Comparison of ENCODE assay signal across 25 cellular contexts in the genomic region with DNA sequence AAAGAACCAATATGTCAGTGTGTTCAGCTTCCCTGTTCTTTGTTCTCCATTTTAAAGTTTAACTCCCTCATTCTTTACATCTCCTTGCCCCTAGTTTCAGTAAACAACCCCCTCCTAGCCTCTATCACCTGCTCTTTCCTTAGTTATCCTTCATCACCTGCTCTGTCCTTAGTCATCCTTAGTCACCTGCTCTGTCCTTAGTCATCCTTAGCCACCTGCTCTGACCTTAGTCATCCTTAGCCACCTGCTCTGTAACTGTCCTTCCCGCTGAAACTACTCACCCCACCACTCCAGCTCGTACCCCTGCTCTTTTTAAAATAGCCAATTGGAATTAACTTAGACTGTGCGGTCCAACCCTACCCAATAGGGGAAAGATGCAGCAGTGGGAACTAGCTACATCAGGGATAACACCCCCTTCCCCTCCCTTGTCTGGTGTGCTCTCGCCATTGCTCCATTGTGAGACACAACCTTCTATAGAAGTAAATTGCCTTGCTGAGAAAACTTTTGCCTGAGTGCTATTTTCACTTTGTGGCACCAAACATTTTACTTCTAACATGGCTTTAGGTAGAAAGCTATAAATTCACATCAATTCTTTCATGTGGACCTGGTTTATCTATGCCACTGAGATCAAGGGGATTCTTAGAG.
"Had no signal": no experiment of that assay in that cellular context is flagged by ENCODE, and none has a peak within 500 bp of the region (broad histone marks: within the 10 kb centered on the region; RNA-seq: fewer than 3 reads in every experiment).

No MANE protein-coding gene starts in this region.

- H3K27ac ChIP-seq: epithelial cell of prostate, esophagus muscularis mucosa, gastroesophageal sphincter, left lung, neutrophil, psoas muscle, right lobe of liver, spleen, testis, tibial nerve, upper lobe of right lung, vagina had no signal

- DNase-seq: effector memory CD4-positive, alpha-beta T cell; glutamatergic neuron; islet precursor cell; left lung; mesendoderm; naive B cell; psoas muscle; retina; right lobe of liver; spleen; stimulated activated CD4-positive, alpha-beta T cell treated with anti-CD3 and anti-CD28 coated beads, Interleukin-15, amount 100 ng/mL, for 24 hours; stimulated activated CD4-positive, alpha-beta T cell treated with anti-CD3 and anti-CD28 coated beads, Interleukin-1b, Interleukin-23, amount 100 ng/mL, for 48 hours; stimulated activated CD4-positive, alpha-beta T cell treated with anti-CD3 and anti-CD28 coated beads, Interleukin-4, amount 100 ng/mL, for 24 hours; stimulated activated naive B cell treated with anti-CD40 and anti-IgM and Interleukin-4, amounts not matched to agents 10 μg/mL and 1 μg/mL and 100 μg/mL, for 72 hours; stimulated activated naive CD8-positive, alpha-beta T cell treated with anti-CD3 and anti-CD28 coated beads, Interleukin-15, amount 100 ng/mL, for 72 hours; testis; upper lobe of right lung had no signal

- H3K9me3 ChIP-seq: neutrophil, psoas muscle, right lobe of liver, testis, upper lobe of right lung, vagina had no signal

- H3K27me3 ChIP-seq: esophagus muscularis mucosa, gastroesophageal sphincter, left lung, neutrophil, right lobe of liver, spleen, testis, tibial nerve, upper lobe of right lung, vagina had no signal

- H3K4me1 ChIP-seq: psoas muscle, right lobe of liver, testis, tibial nerve, vagina had no signal

- FAIRE-seq: endometrium had no signal

- H3K4me3 ChIP-seq: esophagus muscularis mucosa, gastroesophageal sphincter, left lung, lung, psoas muscle, right lobe of liver, spleen, testis, tibial nerve, upper lobe of right lung, vagina had no signal

- H3K36me3 ChIP-seq: neutrophil, right lobe of liver, upper lobe of right lung, vagina had no signal
